13 cellular contexts compared by ENCODE assay signal in genomic region chr1:168540798-168541197, GRCh38. TPM values are rescaled to one million over a fixed set of nuclear protein-coding genes. Genes with fewer than 3 reads are reported as not detected.
DNase-seq lines count a peak whose midpoint lies in the region; ATAC-seq, FAIRE-seq and TF ChIP-seq lines count a peak whose summit lies in the region.
"Not testable (repeated sequence)": the region's sequence is repeated elsewhere in the genome, so short reads cannot be mapped to it uniquely, and the experiment has no call there.
"Had no signal": no experiment of that assay in that cellular context is flagged by ENCODE, and none has a peak within 500 bp of the region (broad histone marks: within the 10 kb centered on the region; RNA-seq: fewer than 3 reads in every experiment).

No MANE protein-coding gene starts in this region.

- H3K79me2 ChIP-seq in keratinocyte (ENCODE audit: control insufficient read depth, insufficient read depth, low read length) = not testable (repeated sequence)

- H3K27ac ChIP-seq in keratinocyte (ENCODE audit: control insufficient read depth, insufficient read depth, low read length) = not testable (repeated sequence)

- H3K27ac Mint-ChIP-seq in activated CD8-positive, alpha-beta T cell treated with anti-CD3 and anti-CD28 coated beads for 36 hours = peak overlapping the region; percentile 62

- not testable (repeated sequence) for DNase-seq in activated CD8-positive, alpha-beta T cell treated with anti-CD3 and anti-CD28 coated beads for 36 hours; bronchial epithelial cell (ENCODE audit: low read depth); keratinocyte (ENCODE audit: low read depth, low spot score); urothelium cell line (ENCODE audit: low spot score)
- DNase-seq in globus pallidus (ENCODE audit: low spot score) (peak; percentile 8), medulla oblongata (ENCODE audit: extremely low spot score) (peak; percentile 28), pons (ENCODE audit: low spot score) (peak; percentile 14)

- not testable (repeated sequence) for TF ChIP-seq CTCF in activated CD8-positive, alpha-beta T cell treated with anti-CD3 and anti-CD28 coated beads for 36 hours (IDR thresholded peaks at IDR 0.05); bronchial epithelial cell (IDR thresholded peaks at IDR 0.05; ENCODE audit: insufficient read depth, low read length, severe bottlenecking); keratinocyte (optimal IDR thresholded peaks at IDR 0.05 in 1 of 3, IDR thresholded peaks at IDR 0.05 in 1 of 3, conservative IDR thresholded peaks at IDR 0.05 in 1 of 3; ENCODE audit: extremely low read depth in 1 of 3, insufficient read depth in 2 of 3, low read length in 3 of 3)

- dilution Hi-C loops in keratinocyte (cut with MboI; ENCODE audit: extremely low pct_ligation_motif_present, low sequenced_read_pairs) = not testable (repeated sequence)

- not testable (repeated sequence) for H3K4me2 ChIP-seq in keratinocyte (ENCODE audit: control insufficient read depth, extremely low read depth, insufficient read depth, low read depth, low read length)

- peak overlapping the region; percentile 78 for H3K4me3 Mint-ChIP-seq in activated CD8-positive, alpha-beta T cell treated with anti-CD3 and anti-CD28 coated beads for 36 hours

- ATAC-seq in activated CD8-positive, alpha-beta T cell treated with anti-CD3 and anti-CD28 coated beads for 36 hours = not testable (repeated sequence)

- H3K27me3 ChIP-seq in bronchial epithelial cell (ENCODE audit: control insufficient read depth, insufficient read depth, low read length); keratinocyte (ENCODE audit: control insufficient read depth, extremely low read depth, insufficient read depth, low read length): not testable (repeated sequence)

- intact Hi-C loops in activated CD8-positive, alpha-beta T cell treated with anti-CD3 and anti-CD28 coated beads for 36 hours (cut with micrococcal nuclease) = not testable (repeated sequence)

- not testable (repeated sequence) for H4K20me1 ChIP-seq in keratinocyte (ENCODE audit: control insufficient read depth, extremely low read depth, insufficient read depth, low read length)

- not testable (repeated sequence) for H3K9me3 ChIP-seq in keratinocyte (ENCODE audit: control insufficient read depth, low read depth, low read length)

- peaks cover 57% of the 10 kb centered on the region for H3K4me1 Mint-ChIP-seq in activated CD8-positive, alpha-beta T cell treated with anti-CD3 and anti-CD28 coated beads for 36 hours (ENCODE audit: low read depth)

- CTCF ChIA-PET in activated CD8-positive, alpha-beta T cell treated with anti-CD3 and anti-CD28 coated beads for 36 hours (lab: Charles Lee) = not testable (repeated sequence)

- not testable (repeated sequence) for H3K9me1 ChIP-seq in keratinocyte (ENCODE audit: control insufficient read depth, extremely low read depth, insufficient read depth, low read length)

- H3K36me3 Mint-ChIP-seq in activated CD8-positive, alpha-beta T cell treated with anti-CD3 and anti-CD28 coated beads for 36 hours (ENCODE audit: low read depth) = peaks cover 41% of the 10 kb centered on the region

- POLR2A ChIA-PET in activated CD8-positive, alpha-beta T cell treated with anti-CD3 and anti-CD28 coated beads for 36 hours (lab: Charles Lee) = not testable (repeated sequence)

- H3K36me3 ChIP-seq in bronchial epithelial cell (ENCODE audit: control insufficient read depth, insufficient read depth, low read length); keratinocyte (ENCODE audit: control insufficient read depth in 2 of 2, extremely low read depth in 1 of 2, insufficient read depth in 2 of 2, low read length in 2 of 2): not testable (repeated sequence)

- not testable (repeated sequence) for H2AFZ ChIP-seq in keratinocyte (ENCODE audit: control insufficient read depth, low read length)

- not testable (repeated sequence) for H3K4me1 ChIP-seq in keratinocyte (ENCODE audit: control insufficient read depth, extremely low read depth, insufficient read depth, low read length)

- peak; percentile 32 for FAIRE-seq in bronchial epithelial cell (lab: Jason Lieb, UNC)
- FAIRE-seq in keratinocyte (lab: Jason Lieb, UNC) = peak; percentile 17
- peak; percentile 72 for FAIRE-seq in urothelium cell line (lab: Jason Lieb, UNC)

- H3K9ac ChIP-seq in keratinocyte (ENCODE audit: control insufficient read depth, extremely low read depth, insufficient read depth, low read length) = not testable (repeated sequence)

- H3K4me3 ChIP-seq in bronchial epithelial cell (ENCODE audit: low read depth, low read length); keratinocyte (ENCODE audit: control insufficient read depth in 2 of 3, extremely low read depth in 1 of 3, insufficient read depth in 2 of 3, low read depth in 1 of 3, low read length in 3 of 3): not testable (repeated sequence)

- not testable (repeated sequence) for H3K27me3 Mint-ChIP-seq in activated CD8-positive, alpha-beta T cell treated with anti-CD3 and anti-CD28 coated beads for 36 hours

- not testable (repeated sequence) for H3K9me3 Mint-ChIP-seq in activated CD8-positive, alpha-beta T cell treated with anti-CD3 and anti-CD28 coated beads for 36 hours

RNA-seq across cellular contexts. Expression of gene XCL2, which starts 3.0 kb away (rescaled TPM):
- total RNA-seq in activated CD8-positive, alpha-beta T cell treated with anti-CD3 and anti-CD28 coated beads for 36 hours = 100 to 1,000 TPM; 188 to 191 TPM
- total RNA-seq in bronchial epithelial cell = not detected in 2 replicates
- polyA plus RNA-seq in keratinocyte = not detected in 3 replicates
- not detected for polyA plus RNA-seq in keratinocyte (2011; ENCODE audit: low read depth)
- not detected in 2 replicates for polyA plus RNA-seq in keratinocyte (2011; cell fraction: cytosol; rRNA removed)
- polyA plus RNA-seq in keratinocyte (2011; cell fraction: nucleus; rRNA removed) = not detected in 2 replicates
- polyA plus RNA-seq in keratinocyte (2012; ENCODE audit: low replicate concordance) = not detected in 2 replicates
- not detected in 3 replicates for polyA minus RNA-seq in keratinocyte
- polyA minus RNA-seq in keratinocyte (2011; cell fraction: cytosol; rRNA and poly(A)+ RNA removed) = not detected
- not detected in 2 replicates for polyA minus RNA-seq in keratinocyte (2011; cell fraction: nucleus; rRNA and poly(A)+ RNA removed)
- total RNA-seq: A172; A673; B cell; Caco-2; CD4-positive, CD25-positive, alpha-beta regulatory T cell; HFFc6 had no signal

RNA-seq across cellular contexts. Expression of gene XCL1, which starts 35.6 kb away (rescaled TPM):
- total RNA-seq in activated CD8-positive, alpha-beta T cell treated with anti-CD3 and anti-CD28 coated beads for 36 hours = 100 to 1,000 TPM; 106 to 114 TPM
- total RNA-seq in bronchial epithelial cell = not detected in 2 replicates
- 0.18 to 0.33 TPM in 2 of 3 replicates, not detected in the other for polyA plus RNA-seq in keratinocyte
- polyA plus RNA-seq in keratinocyte (2011; ENCODE audit: low read depth) = not detected
- polyA plus RNA-seq in keratinocyte (2011; cell fraction: cytosol; rRNA removed) = not detected in 2 replicates
- polyA plus RNA-seq in keratinocyte (2011; cell fraction: nucleus; rRNA removed) = not detected in 2 replicates
- 0.16 TPM in 1 of 2 replicates, not detected in the other for polyA plus RNA-seq in keratinocyte (2012; ENCODE audit: low replicate concordance)
- polyA minus RNA-seq in keratinocyte = not detected in 3 replicates
- not detected for polyA minus RNA-seq in keratinocyte (2011; cell fraction: cytosol; rRNA and poly(A)+ RNA removed)
- polyA minus RNA-seq in keratinocyte (2011; cell fraction: nucleus; rRNA and poly(A)+ RNA removed) = not detected in 2 replicates
- total RNA-seq: A172; A673; B cell; CD4-positive, CD25-positive, alpha-beta regulatory T cell; HFFc6 had no signal
- polyA plus RNA-seq: CD4-positive, CD25-positive, alpha-beta regulatory T cell had no signal

Comparison
In these comparisons a context has a peak if more than half of its experiments do, and no peak if none do; other contexts are left out.
1. RNA of gene XCL2, which starts 3.0 kb away (total RNA-seq): 188 to 191 TPM in activated CD8-positive, alpha-beta T cell treated with anti-CD3 and anti-CD28 coated beads for 36 hours; not detected in bronchial epithelial cell; every median in the first group is over 100 times any median in the second.
2. RNA of gene XCL1, which starts 35.6 kb away (total RNA-seq): 106 to 114 TPM in activated CD8-positive, alpha-beta T cell treated with anti-CD3 and anti-CD28 coated beads for 36 hours; not detected in bronchial epithelial cell; every median in the first group is over 100 times any median in the second.